Comparison of ENCODE assay signal across 1 cellular context in the genomic region with DNA sequence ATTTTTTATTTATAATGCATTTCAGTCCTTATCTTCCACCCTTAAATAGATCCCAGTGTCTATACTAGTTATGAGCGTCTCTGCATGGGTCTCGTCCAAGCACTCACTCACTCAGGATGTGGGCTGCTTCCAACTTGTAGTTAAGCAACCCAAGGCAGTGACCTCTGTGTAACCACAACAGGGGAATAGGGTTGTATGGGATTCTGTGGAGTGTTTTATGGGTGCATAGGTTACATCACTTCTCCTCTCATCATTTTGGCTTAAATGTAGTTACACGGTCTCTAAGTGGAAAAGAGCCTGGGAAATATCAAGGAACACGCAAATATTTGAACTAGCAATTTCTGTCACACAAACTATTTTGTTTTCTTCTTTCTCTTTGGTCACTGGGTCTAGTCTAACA.
TF ChIP-seq lines count a peak whose summit lies in the region.

No MANE protein-coding gene starts in this region.

TF ChIP-seq in HepG2, 621 proteins besides CTCF, POLR2A, EP300 and RAD21 (continued from another document):
- TF ChIP-seq, protein P1, sequence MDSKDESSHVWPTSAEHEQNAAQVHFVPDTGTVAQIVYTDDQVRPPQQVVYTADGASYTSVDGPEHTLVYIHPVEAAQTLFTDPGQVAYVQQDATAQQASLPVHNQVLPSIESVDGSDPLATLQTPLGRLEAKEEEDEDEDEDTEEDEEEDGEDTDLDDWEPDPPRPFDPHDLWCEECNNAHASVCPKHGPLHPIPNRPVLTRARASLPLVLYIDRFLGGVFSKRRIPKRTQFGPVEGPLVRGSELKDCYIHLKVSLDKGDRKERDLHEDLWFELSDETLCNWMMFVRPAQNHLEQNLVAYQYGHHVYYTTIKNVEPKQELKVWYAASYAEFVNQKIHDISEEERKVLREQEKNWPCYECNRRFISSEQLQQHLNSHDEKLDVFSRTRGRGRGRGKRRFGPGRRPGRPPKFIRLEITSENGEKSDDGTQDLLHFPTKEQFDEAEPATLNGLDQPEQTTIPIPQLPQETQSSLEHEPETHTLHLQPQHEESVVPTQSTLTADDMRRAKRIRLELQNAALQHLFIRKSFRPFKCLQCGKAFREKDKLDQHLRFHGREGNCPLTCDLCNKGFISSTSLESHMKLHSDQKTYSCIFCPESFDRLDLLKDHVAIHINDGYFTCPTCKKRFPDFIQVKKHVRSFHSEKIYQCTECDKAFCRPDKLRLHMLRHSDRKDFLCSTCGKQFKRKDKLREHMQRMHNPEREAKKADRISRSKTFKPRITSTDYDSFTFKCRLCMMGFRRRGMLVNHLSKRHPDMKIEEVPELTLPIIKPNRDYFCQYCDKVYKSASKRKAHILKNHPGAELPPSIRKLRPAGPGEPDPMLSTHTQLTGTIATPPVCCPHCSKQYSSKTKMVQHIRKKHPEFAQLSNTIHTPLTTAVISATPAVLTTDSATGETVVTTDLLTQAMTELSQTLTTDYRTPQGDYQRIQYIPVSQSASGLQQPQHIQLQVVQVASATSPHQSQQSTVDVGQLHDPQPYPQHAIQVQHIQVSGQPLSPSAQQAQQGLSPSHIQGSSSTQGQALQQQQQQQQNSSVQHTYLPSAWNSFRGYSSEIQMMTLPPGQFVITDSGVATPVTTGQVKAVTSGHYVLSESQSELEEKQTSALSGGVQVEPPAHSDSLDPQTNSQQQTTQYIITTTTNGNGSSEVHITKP (CRISPR knock-in tag; IDR thresholded peaks at IDR 0.05; ENCODE audit: low read depth): no peak
- TF ChIP-seq SRSF1 (optimal IDR thresholded peaks at IDR 0.05; ENCODE audit: low read depth, low read length): no peak
- TF ChIP-seq ZNF367 (CRISPR knock-in tag; IDR thresholded peaks at IDR 0.05; ENCODE audit: borderline replicate concordance): no peak
- TF ChIP-seq, protein P2, sequence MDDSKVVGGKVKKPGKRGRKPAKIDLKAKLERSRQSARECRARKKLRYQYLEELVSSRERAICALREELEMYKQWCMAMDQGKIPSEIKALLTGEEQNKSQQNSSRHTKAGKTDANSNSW (CRISPR knock-in tag; IDR thresholded peaks at IDR 0.05; ENCODE audit: borderline replicate concordance): no peak
- no peak for TF ChIP-seq ZC3H4 (CRISPR knock-in tag; IDR thresholded peaks at IDR 0.05; ENCODE audit: borderline replicate concordance)
- no peak for TF ChIP-seq MEIS1 (CRISPR knock-in tag; IDR thresholded peaks at IDR 0.05; ENCODE audit: borderline replicate concordance)
- TF ChIP-seq MTF1 (CRISPR knock-in tag; IDR thresholded peaks at IDR 0.05): no peak
- no peak for TF ChIP-seq ZNF713 (CRISPR knock-in tag; IDR thresholded peaks at IDR 0.05)
- TF ChIP-seq ZFAT (CRISPR knock-in tag; conservative IDR thresholded peaks at IDR 0.05): no peak
- TF ChIP-seq ZNF850 (CRISPR knock-in tag; conservative IDR thresholded peaks at IDR 0.05): no peak
- no peak for TF ChIP-seq PPARG (CRISPR knock-in tag; conservative IDR thresholded peaks at IDR 0.05)
- TF ChIP-seq GTF2F1 (IDR thresholded peaks at IDR 0.05; ENCODE audit: low read length): no peak
- TF ChIP-seq MED13 (CRISPR knock-in tag; IDR thresholded peaks at IDR 0.05): no peak
